Comparison of ENCODE assay signal across 16 cellular contexts in genomic region chr16:2598133-2598641, GRCh38.
DNase-seq lines count a peak whose midpoint lies in the region; ATAC-seq, FAIRE-seq and TF ChIP-seq lines count a peak whose summit lies in the region.
"Had no signal": no experiment of that assay in that cellular context is flagged by ENCODE, and none has a peak within 500 bp of the region (broad histone marks: within the 10 kb centered on the region; RNA-seq: fewer than 3 reads in every experiment).

No MANE protein-coding gene starts in this region.

- POLR2A ChIA-PET in K562 (lab: Yijun Ruan, JAX): no interaction called here

- H3K9ac ChIP-seq in K562 (ENCODE audit: insufficient read depth in 1 of 2, low read depth in 2 of 2, low read length in 2 of 2): peak overlapping the region in 1 of 2 experiments; percentile 45; a peak in 1 of 4 replicates

- no peak for TF ChIP-seq EP300 in K562 (IDR thresholded peaks at IDR 0.05; ENCODE audit: low read length)

- H3K4me1 ChIP-seq in K562 (replicated peaks in 1 of 2; ENCODE audit: control insufficient read depth in 2 of 2, insufficient read depth in 2 of 2, low read length in 2 of 2): peaks cover 0 to 3% of the 10 kb centered on the region in 2 experiments; a peak in 1 of 5 replicates
- H3K4me1 ChIP-seq in mucosa of descending colon (ENCODE audit: low read depth): no peaks in the 10 kb centered on the region
- peaks cover 0 to 23% (median 7%) of the 10 kb centered on the region in 6 donors for H3K4me1 ChIP-seq in spleen

- DNase-seq in activated CD8-positive, alpha-beta memory T cell treated with anti-CD3 and anti-CD28 coated beads, Interleukin-2, amount 50 U/mL, for 48 hours: peak; percentile 47
- DNase-seq in activated CD8-positive, alpha-beta memory T cell treated with anti-CD3 and anti-CD28 coated beads for 24 hours: no peak
- DNase-seq in K562 (ENCODE audit: extremely low read depth in 1 of 4, low spot score in 3 of 4): no peak
- DNase-seq in mucosa of descending colon: peak in 2 of 3 donors; percentile 0 to 40
- peak; percentile 60 for DNase-seq in spleen
- DNase-seq in KBM-7: no peak
- no peak for DNase-seq in NCI-H446 treated with DMSO at 0.1 percent for 48 hours (lab: John Stamatoyannopoulos, UW)
- DNase-seq: DMS79 treated with DMSO at 0.1 percent for 48 hours, KG1, NCI-H1417 treated with DMSO at 0.1 percent for 48 hours, NCI-H1930, NCI-H2171, NCI-H446, NCI-H748 treated with DMSO at 0.1 percent for 48 hours, PC-9 had no signal

- H3K27me3 ChIP-seq in K562 (ENCODE audit: control insufficient read depth in 2 of 2, insufficient read depth in 2 of 2, low read length in 2 of 2) (no peaks in the 10 kb centered on the region), spleen (replicated peaks in 1 of 7) (no peaks in the 10 kb centered on the region)

- intact Hi-C loops in K562 (cut with micrococcal nuclease): no loop called here
- intact Hi-C loops in mucosa of descending colon (cut with DNase I, micrococcal nuclease): no loop called here
- intact Hi-C loops in spleen (cut with DNase I; ENCODE audit: low total_unique reads): no loop called here

- H3K4me2 ChIP-seq in K562 (ENCODE audit: insufficient read depth, low read length): no peak overlapping the region
- H3K4me2 ChIP-seq: PC-9 had no signal

- no peak for TF ChIP-seq RAD21 in K562 (CRISPR knock-in tag; conservative IDR thresholded peaks at IDR 0.05 in 1 of 2, IDR thresholded peaks at IDR 0.05 in 1 of 2)

- CTCF ChIA-PET in K562 (lab: Yijun Ruan, JAX; ENCODE audit: low intra/inter-chr PET ratio): no interaction called here

- H2AFZ ChIP-seq in K562 (ENCODE audit: low read depth, low read length): no peak overlapping the region
- H2AFZ ChIP-seq: PC-9 had no signal

- TF ChIP-seq POLR2A in K562 (conservative IDR thresholded peaks at IDR 0.05) (no peak), spleen (IDR thresholded peaks at IDR 0.05) (no peak)

- H3K27ac ChIP-seq in K562 (ENCODE audit: extremely low read depth, low read depth, low read length) (no peak overlapping the region), spleen (no peak overlapping the region)
- H3K27ac ChIP-seq: PC-9 had no signal

- H4K20me1 ChIP-seq in K562 (replicated peaks; ENCODE audit: control insufficient read depth, insufficient read depth, low read length): no peaks in the 10 kb centered on the region

- in situ Hi-C loops in K562 (cut with MboI) (loop anchor here (5.0 kb wide), 1 partner anchor 79 kb away; no protein-coding TSS in a partner anchor), KBM-7 (cut with MboI; ENCODE audit: low pct_unique_long_range_greater_than_20kb, low sequenced_read_pairs) (no loop called here)

- TF ChIP-seq CTCF in K562 (IDR thresholded peaks at IDR 0.05 in 2 of 3, conservative IDR thresholded peaks at IDR 0.05 in 1 of 3; ENCODE audit: insufficient read depth in 2 of 3, low read depth in 1 of 3, low read length in 3 of 3) (no peak), mucosa of descending colon (IDR thresholded peaks at IDR 0.05) (no peak), spleen (IDR thresholded peaks at IDR 0.05 in 8 of 11, conservative IDR thresholded peaks at IDR 0.05 in 3 of 11) (no peak)

- BruUV-seq in K562 (replicated peaks; lab: Mats Ljungman, UMichigan): no TSS peak

- H3K4me3 ChIP-seq in K562 (no peak overlapping the region), mucosa of descending colon (no peak overlapping the region), spleen (no peak overlapping the region)
- H3K4me3 ChIP-seq: PC-9 had no signal

- no peak for FAIRE-seq in K562 (lab: Jason Lieb, UNC)

- ATAC-seq in K562 (no peak), mucosa of descending colon (no peak), GM18502 (IDR thresholded peaks at IDR 0.05; ENCODE audit: poor library complexity, unreplicated experiment) (no peak)

- 98% methylated on average over 18 of the region's 21 CpGs for WGBS in K562 (ENCODE audit: insufficient coverage, low coverage, missing lambda C conversion rate)
- whole genome bisulfite sequencing in spleen, 5 donors: 95 to 96% (median 95%) methylated on average over 19 to 21 of the region's 21 CpGs

- no peaks in the 10 kb centered on the region for H3K79me2 ChIP-seq in K562 (ENCODE audit: control insufficient read depth, insufficient read depth, low read length)

- H3K9me1 ChIP-seq in K562 (ENCODE audit: control insufficient read depth, insufficient read depth, low read length): no peaks in the 10 kb centered on the region

- H3K9me3 ChIP-seq in K562 (replicated peaks; ENCODE audit: control insufficient read depth, insufficient read depth, low read depth, low read length): no peaks in the 10 kb centered on the region
- no peaks in the 10 kb centered on the region for H3K9me3 ChIP-seq in mucosa of descending colon
- no peaks in the 10 kb centered on the region for H3K9me3 ChIP-seq in spleen

- H3K36me3 ChIP-seq in K562 (ENCODE audit: control insufficient read depth, insufficient read depth, low read length) (peaks cover 40% of the 10 kb centered on the region; the same call in 2 of the 3 replicates), mucosa of descending colon (ENCODE audit: low read depth) (peaks cover 3% of the 10 kb centered on the region), spleen (peaks cover 2 to 71% (median 42%) of the 10 kb centered on the region in 6 donors)

TF ChIP-seq in K562, 482 proteins besides CTCF, POLR2A, EP300 and RAD21:
- no peak for TF ChIP-seq ELK1 (CRISPR knock-in tag; IDR thresholded peaks at IDR 0.05)
- TF ChIP-seq POLR2G (IDR thresholded peaks at IDR 0.05; ENCODE audit: low read depth, low read length): peak; percentile 41; the same call in 1 of the 2 replicates
- no peak for TF ChIP-seq SNIP1 (IDR thresholded peaks at IDR 0.05; ENCODE audit: low read depth)
- TF ChIP-seq FOXA1 (IDR thresholded peaks at IDR 0.05; ENCODE audit: borderline replicate concordance): no peak

Comparison
In these comparisons a context has a peak if more than half of its experiments do, and no peak if none do; other contexts are left out.
1. DNase-seq: peak in activated CD8-positive, alpha-beta memory T cell treated with anti-CD3 and anti-CD28 coated beads, Interleukin-2, amount 50 U/mL, for 48 hours (single experiment), mucosa of descending colon (2 of 3) and spleen (single experiment); none in activated CD8-positive, alpha-beta memory T cell treated with anti-CD3 and anti-CD28 coated beads for 24 hours (single experiment), K562 (0 of 4), KBM-7 (single experiment) and NCI-H446 treated with DMSO at 0.1 percent for 48 hours (single experiment).